ENCODE assay signal across 19 cellular contexts in the genomic region with DNA sequence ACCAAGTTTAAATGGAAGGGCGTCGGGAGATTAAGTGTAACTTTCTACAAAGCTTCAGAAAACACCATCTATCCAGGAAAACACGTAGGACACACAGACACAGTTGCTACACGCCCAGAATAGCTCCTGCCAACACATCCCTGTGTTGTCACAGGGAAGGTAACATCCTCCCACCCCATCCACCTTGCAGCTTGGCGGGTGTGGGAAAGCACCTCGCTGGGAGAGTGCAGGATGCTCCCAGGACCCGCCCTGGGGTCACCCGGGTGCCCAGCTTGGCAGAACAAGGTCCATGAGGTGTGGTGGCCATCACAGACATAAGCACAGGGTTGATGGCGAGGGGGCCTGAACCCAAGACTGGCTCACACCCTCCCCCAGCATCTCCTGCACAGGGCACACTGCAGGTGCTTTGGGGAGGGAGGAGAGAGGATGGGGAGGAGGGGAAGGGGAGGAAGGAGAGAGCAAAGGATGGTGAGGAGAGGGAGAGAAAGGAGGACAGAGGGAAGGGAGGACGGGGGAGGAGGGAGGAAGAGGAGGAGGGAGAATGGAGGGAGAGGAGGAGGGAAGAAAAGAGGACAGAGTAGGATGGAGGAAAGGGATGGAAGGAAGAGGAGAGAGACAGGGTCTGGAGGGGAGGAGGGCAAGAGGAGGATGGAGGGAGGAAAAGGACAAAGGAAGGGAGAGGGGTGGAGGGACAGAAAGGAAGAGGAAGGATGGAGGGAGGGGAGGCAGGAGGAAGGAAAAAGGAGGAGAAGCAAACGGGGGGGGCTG.
"Had no signal": no experiment of that assay in that cellular context is flagged by ENCODE, and none has a peak within 500 bp of the region (broad histone marks: within the 10 kb centered on the region; RNA-seq: fewer than 3 reads in every experiment).

No MANE protein-coding gene starts in this region.

- H3K4me1 ChIP-seq: gastroesophageal sphincter, heart left ventricle, testis had no signal

- H3K36me3 ChIP-seq: gastroesophageal sphincter, heart left ventricle, upper lobe of left lung had no signal

- H3K9me3 ChIP-seq: gastroesophageal sphincter, heart left ventricle, testis, upper lobe of left lung had no signal

- H3K27ac ChIP-seq: epithelial cell of prostate, gastroesophageal sphincter, heart left ventricle, testis, upper lobe of left lung had no signal

- H3K27ac Mint-ChIP-seq: activated CD4-positive, alpha-beta T cell treated with anti-CD3 and anti-CD28 coated beads, Interleukin-2, amount 10 ng/mL, durations not matched to agents 7 days and 5 days; activated CD8-positive, alpha-beta memory T cell treated with anti-CD3 and anti-CD28 coated beads, Interleukin-2, amount 10 ng/mL, durations not matched to agents 7 days and 5 days; activated CD8-positive, alpha-beta T cell treated with anti-CD3 and anti-CD28 coated beads for 36 hours; activated T-helper 1 cell treated with anti-CD3 and anti-CD28 coated beads, Interleukin-12 subunit alpha, Interleukin-12 subunit beta, Interleukin-2, Interleukin-4 antibody, amounts not matched to agents 30 ng/mL and 10 ng/mL and 1 ng/mL, durations not matched to agents 14 hours and 24 hours and 36 hours; endodermal cell had no signal

- H3K4me3 Mint-ChIP-seq: activated CD4-positive, alpha-beta T cell treated with anti-CD3 and anti-CD28 coated beads, Interleukin-2, amount 10 ng/mL, durations not matched to agents 7 days and 5 days; activated CD8-positive, alpha-beta memory T cell treated with anti-CD3 and anti-CD28 coated beads, Interleukin-2, amount 10 ng/mL, durations not matched to agents 7 days and 5 days; activated CD8-positive, alpha-beta T cell treated with anti-CD3 and anti-CD28 coated beads for 36 hours; activated T-helper 1 cell treated with anti-CD3 and anti-CD28 coated beads, Interleukin-12 subunit alpha, Interleukin-12 subunit beta, Interleukin-2, Interleukin-4 antibody, amounts not matched to agents 30 ng/mL and 10 ng/mL and 1 ng/mL, durations not matched to agents 14 hours and 24 hours and 36 hours; central memory CD8-positive, alpha-beta T cell; endodermal cell had no signal

- DNase-seq: activated CD4-positive, alpha-beta T cell treated with anti-CD3 and anti-CD28 coated beads, Interleukin-2, amount 10 ng/mL, durations not matched to agents 7 days and 5 days; activated CD8-positive, alpha-beta memory T cell treated with anti-CD3 and anti-CD28 coated beads, Interleukin-2, amount 10 ng/mL, durations not matched to agents 7 days and 5 days; activated CD8-positive, alpha-beta T cell treated with anti-CD3 and anti-CD28 coated beads for 36 hours; activated gamma-delta T cell; activated naive CD4-positive, alpha-beta T cell treated with anti-CD3 and anti-CD28 coated beads, Interleukin-2, amount 50 U/mL, for 16 hours; anterior cingulate cortex; heart left ventricle; stimulated activated CD4-positive, alpha-beta T cell treated with anti-CD3 and anti-CD28 coated beads, Interleukin-15, amount 100 ng/mL, for 24 hours; stimulated activated naive CD4-positive, alpha-beta T cell; testis had no signal

- H3K36me3 Mint-ChIP-seq: activated CD8-positive, alpha-beta memory T cell treated with anti-CD3 and anti-CD28 coated beads, Interleukin-2, amount 10 ng/mL, durations not matched to agents 7 days and 5 days had no signal

- H3K4me3 ChIP-seq: gastroesophageal sphincter, heart left ventricle, smooth muscle cell, testis had no signal

- H3K4me2 ChIP-seq: smooth muscle cell had no signal

- H3K4me1 Mint-ChIP-seq: activated CD4-positive, alpha-beta T cell treated with anti-CD3 and anti-CD28 coated beads, Interleukin-2, amount 10 ng/mL, durations not matched to agents 7 days and 5 days; activated CD8-positive, alpha-beta memory T cell treated with anti-CD3 and anti-CD28 coated beads, Interleukin-2, amount 10 ng/mL, durations not matched to agents 7 days and 5 days; central memory CD8-positive, alpha-beta T cell had no signal

- FAIRE-seq: colon, islet of Langerhans had no signal

- H3K27me3 ChIP-seq: gastroesophageal sphincter, heart left ventricle, testis, upper lobe of left lung had no signal

- H3K9me3 Mint-ChIP-seq: activated CD4-positive, alpha-beta T cell treated with anti-CD3 and anti-CD28 coated beads, Interleukin-2, amount 10 ng/mL, durations not matched to agents 7 days and 5 days; activated CD8-positive, alpha-beta T cell treated with anti-CD3 and anti-CD28 coated beads for 36 hours; activated T-helper 1 cell treated with anti-CD3 and anti-CD28 coated beads, Interleukin-12 subunit alpha, Interleukin-12 subunit beta, Interleukin-2, Interleukin-4 antibody, amounts not matched to agents 30 ng/mL and 10 ng/mL and 1 ng/mL, durations not matched to agents 14 hours and 24 hours and 36 hours; central memory CD8-positive, alpha-beta T cell; endodermal cell had no signal
